Comparison of ENCODE assay signal across 1 cellular context in genomic region chr16:56683424-56684162, GRCh38.
TF ChIP-seq lines count a peak whose summit lies in the region.

No MANE protein-coding gene starts in this region.

TF ChIP-seq in HepG2, 621 proteins besides CTCF, POLR2A, EP300 and RAD21:
- TF ChIP-seq MNT (IDR thresholded peaks at IDR 0.05) (no peak), MAFK (conservative IDR thresholded peaks at IDR 0.05 in 1 of 2, IDR thresholded peaks at IDR 0.05 in 1 of 2; ENCODE audit: low read length in 2 of 2) (peak; percentile 95 to 96), TRIM22 (IDR thresholded peaks at IDR 0.05) (no peak), ZNF335 (CRISPR knock-in tag; IDR thresholded peaks at IDR 0.05) (no peak), MAFF (IDR thresholded peaks at IDR 0.05; ENCODE audit: low read depth, low read length) (peak; percentile 93), SMAD3 (CRISPR knock-in tag; IDR thresholded peaks at IDR 0.05) (no peak), ZNF749 (CRISPR knock-in tag; IDR thresholded peaks at IDR 0.05; ENCODE audit: borderline replicate concordance) (no peak), MAFG (CRISPR knock-in tag; IDR thresholded peaks at IDR 0.05) (peak; percentile 71; the same call in 1 of the 2 replicates)
- TF ChIP-seq, protein P1, sequence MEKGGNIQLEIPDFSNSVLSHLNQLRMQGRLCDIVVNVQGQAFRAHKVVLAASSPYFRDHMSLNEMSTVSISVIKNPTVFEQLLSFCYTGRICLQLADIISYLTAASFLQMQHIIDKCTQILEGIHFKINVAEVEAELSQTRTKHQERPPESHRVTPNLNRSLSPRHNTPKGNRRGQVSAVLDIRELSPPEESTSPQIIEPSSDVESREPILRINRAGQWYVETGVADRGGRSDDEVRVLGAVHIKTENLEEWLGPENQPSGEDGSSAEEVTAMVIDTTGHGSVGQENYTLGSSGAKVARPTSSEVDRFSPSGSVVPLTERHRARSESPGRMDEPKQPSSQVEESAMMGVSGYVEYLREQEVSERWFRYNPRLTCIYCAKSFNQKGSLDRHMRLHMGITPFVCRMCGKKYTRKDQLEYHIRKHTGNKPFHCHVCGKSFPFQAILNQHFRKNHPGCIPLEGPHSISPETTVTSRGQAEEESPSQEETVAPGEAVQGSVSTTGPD (CRISPR knock-in tag; IDR thresholded peaks at IDR 0.05), result no peak
- TF ChIP-seq, protein P2, sequence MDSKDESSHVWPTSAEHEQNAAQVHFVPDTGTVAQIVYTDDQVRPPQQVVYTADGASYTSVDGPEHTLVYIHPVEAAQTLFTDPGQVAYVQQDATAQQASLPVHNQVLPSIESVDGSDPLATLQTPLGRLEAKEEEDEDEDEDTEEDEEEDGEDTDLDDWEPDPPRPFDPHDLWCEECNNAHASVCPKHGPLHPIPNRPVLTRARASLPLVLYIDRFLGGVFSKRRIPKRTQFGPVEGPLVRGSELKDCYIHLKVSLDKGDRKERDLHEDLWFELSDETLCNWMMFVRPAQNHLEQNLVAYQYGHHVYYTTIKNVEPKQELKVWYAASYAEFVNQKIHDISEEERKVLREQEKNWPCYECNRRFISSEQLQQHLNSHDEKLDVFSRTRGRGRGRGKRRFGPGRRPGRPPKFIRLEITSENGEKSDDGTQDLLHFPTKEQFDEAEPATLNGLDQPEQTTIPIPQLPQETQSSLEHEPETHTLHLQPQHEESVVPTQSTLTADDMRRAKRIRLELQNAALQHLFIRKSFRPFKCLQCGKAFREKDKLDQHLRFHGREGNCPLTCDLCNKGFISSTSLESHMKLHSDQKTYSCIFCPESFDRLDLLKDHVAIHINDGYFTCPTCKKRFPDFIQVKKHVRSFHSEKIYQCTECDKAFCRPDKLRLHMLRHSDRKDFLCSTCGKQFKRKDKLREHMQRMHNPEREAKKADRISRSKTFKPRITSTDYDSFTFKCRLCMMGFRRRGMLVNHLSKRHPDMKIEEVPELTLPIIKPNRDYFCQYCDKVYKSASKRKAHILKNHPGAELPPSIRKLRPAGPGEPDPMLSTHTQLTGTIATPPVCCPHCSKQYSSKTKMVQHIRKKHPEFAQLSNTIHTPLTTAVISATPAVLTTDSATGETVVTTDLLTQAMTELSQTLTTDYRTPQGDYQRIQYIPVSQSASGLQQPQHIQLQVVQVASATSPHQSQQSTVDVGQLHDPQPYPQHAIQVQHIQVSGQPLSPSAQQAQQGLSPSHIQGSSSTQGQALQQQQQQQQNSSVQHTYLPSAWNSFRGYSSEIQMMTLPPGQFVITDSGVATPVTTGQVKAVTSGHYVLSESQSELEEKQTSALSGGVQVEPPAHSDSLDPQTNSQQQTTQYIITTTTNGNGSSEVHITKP (CRISPR knock-in tag; IDR thresholded peaks at IDR 0.05; ENCODE audit: low read depth), result no peak
TF ChIP-seq in HepG2: peak in this region for 3.
